In the genomic region with DNA sequence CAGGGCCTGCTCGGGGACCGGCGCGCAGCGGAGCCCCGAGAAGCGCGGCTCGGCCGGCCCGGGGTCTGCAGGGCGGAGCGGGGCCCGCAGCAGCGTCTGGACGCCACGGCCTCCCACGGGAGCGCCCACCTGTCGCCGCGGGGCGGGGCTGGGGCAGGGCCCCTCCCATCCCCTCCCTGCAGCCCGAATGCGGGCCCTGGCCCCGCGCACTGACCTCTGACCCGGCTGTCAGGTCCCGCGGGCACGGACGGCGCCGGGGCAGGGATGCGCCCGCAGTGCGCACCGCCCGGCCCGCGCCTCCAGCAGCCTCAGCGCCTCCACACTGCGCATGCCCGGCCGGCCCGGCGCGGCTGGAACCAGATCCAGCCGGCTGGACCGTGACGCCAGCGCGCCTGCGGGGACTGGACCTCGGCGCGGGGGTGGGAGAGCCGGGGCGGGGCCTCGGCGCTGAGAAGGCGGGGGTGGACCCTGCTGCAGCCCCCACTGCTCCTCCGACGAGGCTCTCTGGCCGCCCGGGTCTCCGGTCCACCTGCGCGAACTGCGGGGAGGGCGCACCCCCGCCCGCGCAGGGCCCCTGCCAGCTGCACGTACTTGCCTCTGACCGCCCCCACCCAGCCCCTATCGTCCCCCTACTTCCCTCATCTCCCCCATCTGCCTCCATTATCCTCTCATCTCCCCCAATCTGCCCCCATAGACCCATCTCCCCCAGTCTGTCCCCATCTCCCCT, we compare ENCODE assay signal across 8 cellular contexts. TPM values are rescaled to one million over a fixed set of nuclear protein-coding genes. Genes with fewer than 3 reads are reported as not detected.
DNase-seq lines count a peak whose midpoint lies in the region; ATAC-seq, FAIRE-seq and TF ChIP-seq lines count a peak whose summit lies in the region.

No MANE protein-coding gene starts in this region.

- no peaks in the 10 kb centered on the region for H3F3A ChIP-seq in neural cell (ENCODE audit: insufficient read depth, low read length, poor library complexity, severe bottlenecking)

- peak; percentile 24 to 61 for TF ChIP-seq POLR2A in Peyer's patch (IDR thresholded peaks at IDR 0.05)

- no peaks in the 10 kb centered on the region for H3K9me2 ChIP-seq in neural cell (ENCODE audit: insufficient read depth, low read length)

- no peaks in the 10 kb centered on the region for H3K9me3 ChIP-seq in Peyer's patch
- no peaks in the 10 kb centered on the region for H3K9me3 ChIP-seq in neural cell (ENCODE audit: low read length)

- H3K36me3 ChIP-seq in Peyer's patch: no peaks in the 10 kb centered on the region
- H3K36me3 ChIP-seq in neural cell (ENCODE audit: insufficient read depth, low read length): peaks cover 11% of the 10 kb centered on the region

- H3K4me1 ChIP-seq in Peyer's patch: peaks cover 3 to 34% (median 13%) of the 10 kb centered on the region in 4 donors

- H2AFZ ChIP-seq in neural cell (ENCODE audit: low read depth, low read length): peak overlapping the region; percentile 69

- FAIRE-seq in HTR-8/SVneo (lab: Jason Lieb, UNC): peak; percentile 99

- no peak for TF ChIP-seq CTCF in Peyer's patch (IDR thresholded peaks at IDR 0.05)
- no peak for TF ChIP-seq CTCF in fibroblast of villous mesenchyme (IDR thresholded peaks at IDR 0.05; ENCODE audit: insufficient read depth, low read depth, low read length)
- TF ChIP-seq CTCF in neural cell (IDR thresholded peaks at IDR 0.05; ENCODE audit: poor library complexity, severe bottlenecking): no peak

- peaks cover 55% of the 10 kb centered on the region for H3K79me2 ChIP-seq in neural cell (replicated peaks; ENCODE audit: insufficient read depth, low read length)

- H3K4me3 ChIP-seq in Peyer's patch (peak overlapping the region; percentile 72 to 93 (median 80)), fibroblast of villous mesenchyme (ENCODE audit: low read depth, low read length) (peak overlapping the region; percentile 66), neural cell (ENCODE audit: low read length) (peak overlapping the region; percentile 91)

- no peaks in the 10 kb centered on the region for H3K27me3 ChIP-seq in Peyer's patch
- H3K27me3 ChIP-seq in neural cell (ENCODE audit: insufficient read depth, low read depth, low read length): no peaks in the 10 kb centered on the region

- TF ChIP-seq EP300 in neural cell (conservative IDR thresholded peaks at IDR 0.05; ENCODE audit: poor library complexity, severe bottlenecking): peak; percentile 48

- H3K27ac ChIP-seq in Peyer's patch (peak overlapping the region; percentile 86 to 96 (median 90)), neural cell (ENCODE audit: low read length) (peak overlapping the region; percentile 92)

- peak overlapping the region; percentile 88 for H3K9ac ChIP-seq in neural cell (ENCODE audit: low read length)

- TF ChIP-seq RAD21 in neural cell (conservative IDR thresholded peaks at IDR 0.05): peak; percentile 22

- ATAC-seq in GM21367 (IDR thresholded peaks at IDR 0.05; ENCODE audit: unreplicated experiment): peak; percentile 38
- peak; percentile 79 for ATAC-seq in stimulated activated naive CD8-positive, alpha-beta T cell treated with anti-CD3 and anti-CD28 coated beads, Interleukin-15, Interleukin-2, amounts not matched to agents 100 U/mL and 50 U/mL, for 24 hours

- peaks cover 13% of the 10 kb centered on the region for H4K20me1 ChIP-seq in neural cell (ENCODE audit: insufficient read depth)

- DNase-seq in D341Med (ENCODE audit: low spot score): peak; percentile 99
- DNase-seq in HTR-8/SVneo (ENCODE audit: insufficient read length, low spot score): peak; percentile 98
- peak; percentile 87 to 94 (median 92) for DNase-seq in Peyer's patch
- peak; percentile 94 for DNase-seq in activated effector memory CD4-positive, alpha-beta T cell treated with anti-CD3 and anti-CD28 coated beads, Interleukin-2, amount 50 U/mL, for 16 hours
- DNase-seq in fibroblast of villous mesenchyme (ENCODE audit: low read depth): peak; percentile 86
- peak; percentile 93 for DNase-seq in stimulated activated naive CD8-positive, alpha-beta T cell treated with anti-CD3 and anti-CD28 coated beads, Interleukin-15, Interleukin-2, amounts not matched to agents 100 U/mL and 50 U/mL, for 24 hours

- H3K4me2 ChIP-seq in neural cell (ENCODE audit: low read length): peak overlapping the region; percentile 65

TF ChIP-seq in neural cell, 6 proteins besides CTCF, POLR2A, EP300 and RAD21:
- TF ChIP-seq SMC3 (conservative IDR thresholded peaks at IDR 0.05; ENCODE audit: poor library complexity) (peak; percentile 26), MXI1 (conservative IDR thresholded peaks at IDR 0.05; ENCODE audit: poor library complexity, severe bottlenecking) (peak; percentile 58), TAF1 (IDR thresholded peaks at IDR 0.05; ENCODE audit: low read depth) (no peak), EZH2 (IDR thresholded peaks at IDR 0.05; ENCODE audit: borderline replicate concordance, insufficient read depth, low read length, poor library complexity, severe bottlenecking) (no peak), POLR2AphosphoS5 (IDR thresholded peaks at IDR 0.05) (peak; percentile 91)
- TF ChIP-seq, protein P1, sequence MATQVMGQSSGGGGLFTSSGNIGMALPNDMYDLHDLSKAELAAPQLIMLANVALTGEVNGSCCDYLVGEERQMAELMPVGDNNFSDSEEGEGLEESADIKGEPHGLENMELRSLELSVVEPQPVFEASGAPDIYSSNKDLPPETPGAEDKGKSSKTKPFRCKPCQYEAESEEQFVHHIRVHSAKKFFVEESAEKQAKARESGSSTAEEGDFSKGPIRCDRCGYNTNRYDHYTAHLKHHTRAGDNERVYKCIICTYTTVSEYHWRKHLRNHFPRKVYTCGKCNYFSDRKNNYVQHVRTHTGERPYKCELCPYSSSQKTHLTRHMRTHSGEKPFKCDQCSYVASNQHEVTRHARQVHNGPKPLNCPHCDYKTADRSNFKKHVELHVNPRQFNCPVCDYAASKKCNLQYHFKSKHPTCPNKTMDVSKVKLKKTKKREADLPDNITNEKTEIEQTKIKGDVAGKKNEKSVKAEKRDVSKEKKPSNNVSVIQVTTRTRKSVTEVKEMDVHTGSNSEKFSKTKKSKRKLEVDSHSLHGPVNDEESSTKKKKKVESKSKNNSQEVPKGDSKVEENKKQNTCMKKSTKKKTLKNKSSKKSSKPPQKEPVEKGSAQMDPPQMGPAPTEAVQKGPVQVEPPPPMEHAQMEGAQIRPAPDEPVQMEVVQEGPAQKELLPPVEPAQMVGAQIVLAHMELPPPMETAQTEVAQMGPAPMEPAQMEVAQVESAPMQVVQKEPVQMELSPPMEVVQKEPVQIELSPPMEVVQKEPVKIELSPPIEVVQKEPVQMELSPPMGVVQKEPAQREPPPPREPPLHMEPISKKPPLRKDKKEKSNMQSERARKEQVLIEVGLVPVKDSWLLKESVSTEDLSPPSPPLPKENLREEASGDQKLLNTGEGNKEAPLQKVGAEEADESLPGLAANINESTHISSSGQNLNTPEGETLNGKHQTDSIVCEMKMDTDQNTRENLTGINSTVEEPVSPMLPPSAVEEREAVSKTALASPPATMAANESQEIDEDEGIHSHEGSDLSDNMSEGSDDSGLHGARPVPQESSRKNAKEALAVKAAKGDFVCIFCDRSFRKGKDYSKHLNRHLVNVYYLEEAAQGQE (IDR thresholded peaks at IDR 0.05; ENCODE audit: borderline replicate concordance): no peak
TF ChIP-seq in neural cell: peak in this region for 3.

RNA-seq across cellular contexts. Expression of gene GPR146, which starts 16.1 kb away (rescaled TPM):
- 10 to 100 TPM in 1 of 4 donors, 1 to 10 TPM in 3; 1.4 to 13.2 (median 4.4) TPM for total RNA-seq in Peyer's patch
- total RNA-seq in fibroblast of villous mesenchyme: under 0.01 TPM in 1 of 2 replicates, not detected in the other
- not detected in 2 replicates for polyA plus RNA-seq in neural cell
- polyA minus RNA-seq in neural cell: 0.97 TPM in 1 of 2 replicates, not detected in the other

RNA-seq across cellular contexts. Expression of gene CYP2W1, which starts 45.2 kb away (rescaled TPM):
- total RNA-seq in Peyer's patch (10 to 100 TPM in 1 of 4 donors, 1 to 10 TPM in 2, not detected in 1; 2.3 to 23.1 (median 2.5) TPM), fibroblast of villous mesenchyme (under 0.01 TPM in 1 of 2 replicates, not detected in the other)
- polyA plus RNA-seq in neural cell: not detected in 2 replicates
- polyA minus RNA-seq in neural cell: not detected in 2 replicates

RNA-seq across cellular contexts. Expression of gene COX19, which starts 52.9 kb away (rescaled TPM):
- total RNA-seq in Peyer's patch (10 to 100 TPM; 15.9 to 41.3 (median 24.7) TPM), fibroblast of villous mesenchyme (7.4 and 8.2 TPM in 2 replicates)
- 16.0 and 25.9 TPM in 2 replicates for polyA plus RNA-seq in neural cell
- polyA minus RNA-seq in neural cell: 18.6 and 21.9 TPM in 2 replicates

RNA-seq across cellular contexts. Expression of gene GPER1, which starts 59.7 kb away (rescaled TPM):
- 1 to 10 TPM in 3 of 4 donors, under 1 TPM in 1; 0.53 to 8.3 (median 2.1) TPM for total RNA-seq in Peyer's patch
- total RNA-seq in fibroblast of villous mesenchyme: 1.9 and 2.6 TPM in 2 replicates
- polyA plus RNA-seq in neural cell: not detected in 2 replicates
- polyA minus RNA-seq in neural cell: not detected in 2 replicates

Comparison
In these comparisons a context has a peak if more than half of its experiments do, and no peak if none do; other contexts are left out.
1. Peak in every context shown above with its lines: DNase-seq, ATAC-seq, H3K4me3 ChIP-seq and H3K27ac ChIP-seq.